In the genomic region with DNA sequence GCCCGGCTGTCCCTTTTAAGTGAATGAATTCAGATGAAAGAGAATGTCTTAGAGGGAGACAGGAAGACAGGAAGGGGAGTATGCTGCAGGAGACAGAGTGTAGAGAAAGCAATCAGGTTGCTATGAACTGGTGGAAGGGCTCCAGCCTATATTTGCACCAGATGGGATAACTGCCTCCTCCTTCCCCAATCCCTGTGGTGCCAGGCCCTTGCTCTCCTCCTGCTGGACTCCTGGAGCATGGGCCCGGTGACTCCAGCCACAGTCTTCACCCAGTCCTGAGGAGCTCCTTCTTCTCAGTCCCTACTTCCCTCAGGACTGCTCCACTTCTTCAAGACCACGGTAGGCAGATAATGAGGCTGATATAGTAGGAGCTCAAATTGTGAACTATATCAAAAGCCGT, we compare ENCODE assay signal across 24 cellular contexts.
A peak's percentile ranks its signal among the peaks of the same experiment; 100 is the strongest.
DNase-seq lines count a peak whose midpoint lies in the region; ATAC-seq and TF ChIP-seq lines count a peak whose summit lies in the region.
"Had no signal": no experiment of that assay in that cellular context is flagged by ENCODE, and none has a peak within 500 bp of the region (broad histone marks: within the 10 kb centered on the region; RNA-seq: fewer than 3 reads in every experiment).

No MANE protein-coding gene starts in this region.

- CTCF ChIA-PET in IMR-90 (lab: Yijun Ruan, JAX): interaction anchor here (0.6 to 1.0 kb wide), 2 partner anchors 90 to 114 kb away, joined by 3 to 4 read pairs; no protein-coding TSS in a partner anchor
- CTCF ChIA-PET in activated CD4-positive, alpha-beta T cell treated with anti-CD3 and anti-CD28 coated beads, Interleukin-2, amount 10 ng/mL, durations not matched to agents 7 days and 5 days (lab: Charles Lee): no interaction called here

- no peak overlapping the region for H4K5ac ChIP-seq in IMR-90 (ENCODE audit: low read depth, low read length)
- no peak overlapping the region for H4K5ac ChIP-seq in mesendoderm (ENCODE audit: low read length)

- no peaks in the 10 kb centered on the region for H3K36me3 Mint-ChIP-seq in activated CD4-positive, alpha-beta T cell treated with anti-CD3 and anti-CD28 coated beads, Interleukin-2, amount 10 ng/mL, durations not matched to agents 7 days and 5 days (ENCODE audit: low read depth)
- H3K36me3 Mint-ChIP-seq: activated naive CD4-positive, alpha-beta T cell treated with anti-CD3 and anti-CD28 coated beads, Interleukin-2, amount 50 U/mL, for 24 hours; T-cell had no signal

- no peak overlapping the region for H2AK5ac ChIP-seq in IMR-90 (ENCODE audit: low read depth, low read length)
- H2AK5ac ChIP-seq in mesendoderm (ENCODE audit: low read length): no peak overlapping the region

- H3K4me1 Mint-ChIP-seq in activated CD4-positive, alpha-beta T cell treated with anti-CD3 and anti-CD28 coated beads, Interleukin-2, amount 10 ng/mL, durations not matched to agents 7 days and 5 days: peaks cover 5% of the 10 kb centered on the region
- H3K4me1 Mint-ChIP-seq: activated CD4-positive, alpha-beta memory T cell treated with anti-CD3 and anti-CD28 coated beads, Interleukin-2, amount 10 ng/mL, durations not matched to agents 7 days and 5 days; nephron progenitor cell had no signal

- dilution Hi-C loops in IMR-90 (cut with HindIII; ENCODE audit: low sequenced_read_pairs, unreplicated experiment): no loop called here

- POLR2A ChIA-PET in IMR-90 (lab: Charles Lee; ENCODE audit: unreplicated experiment): no interaction called here
- POLR2A ChIA-PET in activated CD4-positive, alpha-beta T cell treated with anti-CD3 and anti-CD28 coated beads, Interleukin-2, amount 10 ng/mL, durations not matched to agents 7 days and 5 days (lab: Charles Lee): no interaction called here

- ATAC-seq in DND-41 (ENCODE audit: insufficient read depth, low read depth) (peak; percentile 69), IMR-90 (ENCODE audit: low read depth) (no peak), omental fat pad (ENCODE audit: low FRiP score) (no peak)
- ATAC-seq: activated T-cell treated with anti-CD3 and anti-CD28 coated beads, Interleukin-2, amount 50 U/mL, for 4 hours; Right ventricle myocardium inferior had no signal

- H4K91ac ChIP-seq in IMR-90 (ENCODE audit: insufficient read depth, low read depth, low read length): no peak overlapping the region

- BruUV-seq in IMR-90 (replicated peaks; lab: Mats Ljungman, UMichigan): no TSS peak

- H3K36me3 ChIP-seq in DND-41 (ENCODE audit: insufficient read depth, low read length): no peaks in the 10 kb centered on the region
- no peaks in the 10 kb centered on the region for H3K36me3 ChIP-seq in IMR-90 (ENCODE audit: control insufficient read depth, insufficient read depth, low read length)
- no peaks in the 10 kb centered on the region for H3K36me3 ChIP-seq in mesendoderm (ENCODE audit: control insufficient read depth, insufficient read depth, low read length)
- H3K36me3 ChIP-seq in HAP-1 (replicated peaks): no peaks in the 10 kb centered on the region
- H3K36me3 ChIP-seq: BLaER1, stomach, upper lobe of left lung had no signal

- intact Hi-C loops in IMR-90 (cut with micrococcal nuclease): no loop called here

- 0 out of 2 replicates have a peak, but pooled peaks have one; percentile 22 for TF ChIP-seq RAD21 in IMR-90 (IDR thresholded peaks at IDR 0.05; ENCODE audit: low read length)

- TF ChIP-seq POLR2A in IMR-90 (IDR thresholded peaks at IDR 0.05; ENCODE audit: low read depth, low read length): no peak

- H3K4me2 ChIP-seq in DND-41 (ENCODE audit: insufficient read depth, low read length): no peak overlapping the region
- H3K4me2 ChIP-seq in IMR-90 (ENCODE audit: low read depth, low read length): no peak overlapping the region
- no peak overlapping the region for H3K4me2 ChIP-seq in mesendoderm (ENCODE audit: low read length)
- H3K4me2 ChIP-seq: BLaER1 had no signal

- no peak overlapping the region for H3K18ac ChIP-seq in IMR-90 (ENCODE audit: low read depth, low read length)
- H3K18ac ChIP-seq in mesendoderm (ENCODE audit: low read length): no peak overlapping the region

- H3K27me3 ChIP-seq in DND-41 (ENCODE audit: insufficient read depth, low read length, poor library complexity): no peaks in the 10 kb centered on the region
- no peaks in the 10 kb centered on the region for H3K27me3 ChIP-seq in IMR-90 (ENCODE audit: control insufficient read depth, insufficient read depth, low read length)
- no peaks in the 10 kb centered on the region for H3K27me3 ChIP-seq in mesendoderm (ENCODE audit: insufficient read depth, low read length, poor library complexity)
- no peaks in the 10 kb centered on the region for H3K27me3 ChIP-seq in HAP-1 (ENCODE audit: low read depth)
- H3K27me3 ChIP-seq: BLaER1, stomach, upper lobe of left lung had no signal

- H3K9me1 ChIP-seq in IMR-90 (ENCODE audit: insufficient read depth, low read length): no peaks in the 10 kb centered on the region

- 100% methylated on average over 1 of the region's 4 CpGs; no CpG with 5 or more reads in 1 of the 2 experiments for WGBS in IMR-90 (ENCODE audit: extremely low coverage in 2 of 2, insufficient read length in 1 of 2), 2 experiments
- no CpG with 5 or more reads among the region's 4 CpGs for WGBS in mesendoderm (ENCODE audit: extremely low coverage, insufficient coverage, low lambda C conversion rate)

- H3K14ac ChIP-seq in IMR-90 (replicated peaks; ENCODE audit: low read depth, low read length): no peak overlapping the region

- H3K23ac ChIP-seq in IMR-90 (ENCODE audit: low read depth, low read length): no peak overlapping the region
- H3K23ac ChIP-seq in mesendoderm (ENCODE audit: low read length): no peak overlapping the region

- TF ChIP-seq CTCF in DND-41 (IDR thresholded peaks at IDR 0.05; ENCODE audit: borderline replicate concordance, extremely low read depth, low read length, poor library complexity, severe bottlenecking): no peak
- TF ChIP-seq CTCF in IMR-90 (conservative IDR thresholded peaks at IDR 0.05; ENCODE audit: low read depth, low read length): no peak; the same call in 1 of the 2 replicates
- peak; percentile 3 for TF ChIP-seq CTCF in cardiac fibroblast (IDR thresholded peaks at IDR 0.05; ENCODE audit: low read depth, low read length)
- no peak for TF ChIP-seq CTCF in omental fat pad (IDR thresholded peaks at IDR 0.05)

- H3K9me3 ChIP-seq in DND-41 (ENCODE audit: insufficient read depth, low read length, severe bottlenecking) (no peaks in the 10 kb centered on the region), IMR-90 (ENCODE audit: control insufficient read depth, insufficient read depth, low read length) (no peaks in the 10 kb centered on the region), HAP-1 (no peaks in the 10 kb centered on the region)
- H3K9me3 ChIP-seq: BLaER1, stomach, upper lobe of left lung had no signal

- no peak overlapping the region for H2AK9ac ChIP-seq in IMR-90 (replicated peaks; ENCODE audit: low read depth, low read length, poor library complexity)

- H4K20me1 ChIP-seq in DND-41 (ENCODE audit: insufficient read depth, low read length) (no peaks in the 10 kb centered on the region), IMR-90 (ENCODE audit: insufficient read depth, low read length) (no peaks in the 10 kb centered on the region)
- H4K20me1 ChIP-seq: BLaER1 had no signal

- H4K8ac ChIP-seq in IMR-90 (ENCODE audit: low read depth in 2 of 2, low read length in 2 of 2) (no peak overlapping the region), mesendoderm (ENCODE audit: low read depth, low read length) (no peak overlapping the region)

- H3K9ac ChIP-seq in DND-41 (ENCODE audit: low read depth, low read length): no peak overlapping the region
- H3K9ac ChIP-seq in IMR-90 (ENCODE audit: low read depth, low read length): no peak overlapping the region
- no peak overlapping the region for H3K9ac ChIP-seq in mesendoderm (ENCODE audit: low read length)
- H3K9ac ChIP-seq: BLaER1 had no signal

- H3K4ac ChIP-seq in IMR-90 (ENCODE audit: low read depth, low read length): no peak overlapping the region
- H3K4ac ChIP-seq in mesendoderm (ENCODE audit: low read depth, low read length): no peak overlapping the region

- H3K27ac Mint-ChIP-seq in activated CD4-positive, alpha-beta T cell treated with anti-CD3 and anti-CD28 coated beads, Interleukin-2, amount 10 ng/mL, durations not matched to agents 7 days and 5 days: no peak overlapping the region
- H3K27ac Mint-ChIP-seq: activated CD4-positive, alpha-beta memory T cell treated with anti-CD3 and anti-CD28 coated beads, Interleukin-2, amount 10 ng/mL, durations not matched to agents 7 days and 5 days; activated naive CD4-positive, alpha-beta T cell treated with anti-CD3 and anti-CD28 coated beads, Interleukin-2, amount 50 U/mL, for 24 hours; nephron progenitor cell; progenitor cell of endocrine pancreas; T-cell had no signal

- H3K4me1 ChIP-seq in DND-41 (ENCODE audit: insufficient read depth, low read length) (no peaks in the 10 kb centered on the region), IMR-90 (ENCODE audit: control insufficient read depth, insufficient read depth, low read length) (no peaks in the 10 kb centered on the region), mesendoderm (ENCODE audit: control insufficient read depth, low read depth, low read length) (no peaks in the 10 kb centered on the region), HAP-1 (no peaks in the 10 kb centered on the region)
- H3K4me1 ChIP-seq: BLaER1, stomach, upper lobe of left lung had no signal

- H3K79me2 ChIP-seq in DND-41 (ENCODE audit: insufficient read depth, low read length) (no peaks in the 10 kb centered on the region), mesendoderm (ENCODE audit: control insufficient read depth, insufficient read depth, low read length) (no peaks in the 10 kb centered on the region)

- H3K79me1 ChIP-seq in IMR-90 (ENCODE audit: low read depth in 1 of 2, low read length in 2 of 2) (no peaks in the 10 kb centered on the region), mesendoderm (ENCODE audit: low read length) (no peaks in the 10 kb centered on the region)

- H2AFZ ChIP-seq in DND-41 (ENCODE audit: low read depth, low read length) (no peak overlapping the region), IMR-90 (replicated peaks; ENCODE audit: low read length, poor library complexity) (no peak overlapping the region)

- peaks cover 2% of the 10 kb centered on the region for H3K27me3 Mint-ChIP-seq in activated CD4-positive, alpha-beta T cell treated with anti-CD3 and anti-CD28 coated beads, Interleukin-2, amount 10 ng/mL, durations not matched to agents 7 days and 5 days
- H3K27me3 Mint-ChIP-seq: activated CD4-positive, alpha-beta memory T cell treated with anti-CD3 and anti-CD28 coated beads, Interleukin-2, amount 10 ng/mL, durations not matched to agents 7 days and 5 days; activated naive CD4-positive, alpha-beta T cell treated with anti-CD3 and anti-CD28 coated beads, Interleukin-2, amount 50 U/mL, for 24 hours; progenitor cell of endocrine pancreas had no signal

- in situ Hi-C loops in IMR-90 (cut with MboI; ENCODE audit: low sequenced_read_pairs): no loop called here
- in situ Hi-C loops in HAP-1 (cut with MboI; ENCODE audit: low sequenced_read_pairs): no loop called here

- H2BK20ac ChIP-seq in IMR-90 (ENCODE audit: low read depth, low read length): no peak overlapping the region

- no peak overlapping the region for H3K27ac ChIP-seq in DND-41 (ENCODE audit: low read length)
- no peak overlapping the region for H3K27ac ChIP-seq in IMR-90 (ENCODE audit: insufficient read depth, low read length)
- H3K27ac ChIP-seq in mesendoderm (ENCODE audit: low read depth, low read length): no peak overlapping the region
- H3K27ac ChIP-seq: BLaER1, skin epidermis, stomach, upper lobe of left lung, VCaP had no signal

- H2BK5ac ChIP-seq in IMR-90 (ENCODE audit: low read depth, low read length, poor library complexity, severe bottlenecking): no peak overlapping the region
- H2BK5ac ChIP-seq in mesendoderm (ENCODE audit: low read length): no peak overlapping the region

- H3K4me3 ChIP-seq in DND-41 (ENCODE audit: low read depth in 1 of 2, low read length in 2 of 2): no peak overlapping the region
- no peak overlapping the region for H3K4me3 ChIP-seq in IMR-90 (ENCODE audit: insufficient read depth, low read depth, low read length)
- H3K4me3 ChIP-seq in cardiac fibroblast (replicated peaks in 1 of 2; ENCODE audit: low read depth in 2 of 2, low read length in 2 of 2): no peak overlapping the region
- no peak overlapping the region for H3K4me3 ChIP-seq in mesendoderm (ENCODE audit: low read length)
- H3K4me3 ChIP-seq in HAP-1: no peak overlapping the region
- H3K4me3 ChIP-seq: BLaER1, skin epidermis, stomach, upper lobe of left lung had no signal

- H2BK15ac ChIP-seq in IMR-90 (ENCODE audit: low read depth, low read length): no peak overlapping the region
- H2BK15ac ChIP-seq in mesendoderm (replicated peaks; ENCODE audit: low read depth): no peak overlapping the region

- no peaks in the 10 kb centered on the region for H3K9me3 Mint-ChIP-seq in activated CD4-positive, alpha-beta T cell treated with anti-CD3 and anti-CD28 coated beads, Interleukin-2, amount 10 ng/mL, durations not matched to agents 7 days and 5 days
- H3K9me3 Mint-ChIP-seq: activated CD4-positive, alpha-beta memory T cell treated with anti-CD3 and anti-CD28 coated beads, Interleukin-2, amount 10 ng/mL, durations not matched to agents 7 days and 5 days; activated naive CD4-positive, alpha-beta T cell treated with anti-CD3 and anti-CD28 coated beads, Interleukin-2, amount 50 U/mL, for 24 hours; activated T-cell treated with anti-CD3 and anti-CD28 coated beads, Interleukin-2, amount 50 U/mL, for 4 hours; nephron progenitor cell; T-cell had no signal

- H2BK120ac ChIP-seq in IMR-90 (ENCODE audit: low read depth, low read length) (no peak overlapping the region), mesendoderm (ENCODE audit: low read depth, low read length) (no peak overlapping the region)

- H3K4me3 Mint-ChIP-seq in activated CD4-positive, alpha-beta T cell treated with anti-CD3 and anti-CD28 coated beads, Interleukin-2, amount 10 ng/mL, durations not matched to agents 7 days and 5 days: no peak overlapping the region
- H3K4me3 Mint-ChIP-seq: activated CD4-positive, alpha-beta memory T cell treated with anti-CD3 and anti-CD28 coated beads, Interleukin-2, amount 10 ng/mL, durations not matched to agents 7 days and 5 days; activated naive CD4-positive, alpha-beta T cell treated with anti-CD3 and anti-CD28 coated beads, Interleukin-2, amount 50 U/mL, for 24 hours; activated T-cell treated with anti-CD3 and anti-CD28 coated beads, Interleukin-2, amount 50 U/mL, for 4 hours; nephron progenitor cell; T-cell had no signal

- DNase-seq in DND-41 (no peak), IMR-90 (no peak), cardiac fibroblast (ENCODE audit: low read depth in 2 of 2) (no peak), mesendoderm (peak; percentile 30), HAP-1 (ENCODE audit: low spot score in 2 of 2) (no peak), omental fat pad (ENCODE audit: low spot score) (no peak), putamen (ENCODE audit: low spot score) (no peak)
- DNase-seq in activated CD4-positive, alpha-beta T cell treated with anti-CD3 and anti-CD28 coated beads, Interleukin-2, amount 10 ng/mL, durations not matched to agents 7 days and 5 days: no peak
- DNase-seq: activated CD4-positive, alpha-beta memory T cell treated with anti-CD3 and anti-CD28 coated beads, Interleukin-2, amount 10 ng/mL, durations not matched to agents 7 days and 5 days; activated T-cell treated with anti-CD3 and anti-CD28 coated beads, Interleukin-2, amount 50 U/mL, for 4 hours; foreskin melanocyte; KG1; NCI-H2029 treated with DMSO at 0.1 percent for 48 hours; nephron progenitor cell; stimulated activated CD4-positive, alpha-beta T cell treated with anti-CD3 and anti-CD28 coated beads, Interleukin-2, amount 100 ng/mL, for 48 hours; stomach; T-cell; upper lobe of left lung had no signal

- H3K56ac ChIP-seq in IMR-90 (ENCODE audit: extremely low read depth, insufficient read depth, low read length) (no peak overlapping the region), mesendoderm (ENCODE audit: low read length) (no peak overlapping the region)
